In genomic region chrX:119236599-119237525, GRCh38 we compare ENCODE assay signal across 8 cellular contexts. TPM values are rescaled to one million over a fixed set of nuclear protein-coding genes. Genes with fewer than 3 reads are reported as not detected.
DNase-seq lines count a peak whose midpoint lies in the region; ATAC-seq and TF ChIP-seq lines count a peak whose summit lies in the region.

No MANE protein-coding gene starts in this region.

- TF ChIP-seq CTCF in coronary artery (IDR thresholded peaks at IDR 0.05) (no peak), lower leg skin (IDR thresholded peaks at IDR 0.05) (no peak)

- peak overlapping the region; percentile 71 for H3K4me3 ChIP-seq in Jurkat, Clone E6-1 (ENCODE audit: low read length)
- peak overlapping the region; percentile 85 for H3K4me3 ChIP-seq in coronary artery
- peak overlapping the region; percentile 79 for H3K4me3 ChIP-seq in lower leg skin (ENCODE audit: low read depth, poor library complexity, severe bottlenecking)

- TF ChIP-seq POLR2A in lower leg skin (IDR thresholded peaks at IDR 0.05), result no peak

- peak; percentile 19 for ATAC-seq in GM21576 (IDR thresholded peaks at IDR 0.05; ENCODE audit: unreplicated experiment)

- 2 to 39% methylated on average over 31 to 61 of the region's 61 CpGs for WGBS in lower leg skin, 2 donors

- peak overlapping the region; percentile 65 to 86 for H3K27ac ChIP-seq in coronary artery

- DNase-seq in COLO668 (lab: John Stamatoyannopoulos, UW; ENCODE audit: unreplicated experiment) (peak; percentile 42), coronary artery (ENCODE audit: low spot score) (no peak), lower leg skin (ENCODE audit: low spot score in 2 of 2) (peak; percentile 30 to 86), superior temporal gyrus (ENCODE audit: extremely low spot score) (no peak)
- DNase-seq in Jurkat, Clone E6-1 (ENCODE audit: low read depth, low spot score), result no peak
- peak; percentile 30 for DNase-seq in activated CD4-positive, CD25-positive, alpha-beta regulatory T cell treated with anti-CD3 and anti-CD28 coated beads, Interleukin-2, amount 50 U/mL, for 72 hours
- peak; percentile 4 to 5 for DNase-seq in stimulated activated CD8-positive, alpha-beta memory T cell treated with anti-CD3 and anti-CD28 coated beads, Interleukin-2, amount 100 ng/mL, for 48 hours (ENCODE audit: low read depth in 2 of 2)

- intact Hi-C loops in lower leg skin (cut with DNase I; ENCODE audit: low total_unique reads), result no loop called here

RNA-seq across cellular contexts. Expression of gene PGRMC1, which starts 0.8 kb away (rescaled TPM):
- 50.4 TPM for polyA plus RNA-seq in Jurkat, Clone E6-1 (2012; ENCODE audit: insufficient read depth, insufficient read length)
- total RNA-seq in lower leg skin, result 100 to 1,000 TPM in 2 of 4 donors, 10 to 100 TPM in 2; 63.3 to 122 (median 96.2) TPM

Comparison
In these comparisons a context has a peak if more than half of its experiments do, and no peak if none do; other contexts are left out.
1. DNase-seq: peak in COLO668 (single experiment), activated CD4-positive, CD25-positive, alpha-beta regulatory T cell treated with anti-CD3 and anti-CD28 coated beads, Interleukin-2, amount 50 U/mL, for 72 hours (single experiment), lower leg skin (2 of 2) and stimulated activated CD8-positive, alpha-beta memory T cell treated with anti-CD3 and anti-CD28 coated beads, Interleukin-2, amount 100 ng/mL, for 48 hours (2 of 2); none in Jurkat, Clone E6-1 (single experiment), coronary artery (single experiment) and superior temporal gyrus (single experiment).
2. Peak in every context shown above with its lines, with median percentiles within 50 percentile points of each other: H3K4me3 ChIP-seq.